Comparison of ENCODE assay signal across 8 cellular contexts in genomic region chrX:47143894-47144625, GRCh38. TPM values are rescaled to one million over a fixed set of nuclear protein-coding genes. Genes with fewer than 3 reads are reported as not detected.
DNase-seq lines count a peak whose midpoint lies in the region; ATAC-seq and TF ChIP-seq lines count a peak whose summit lies in the region.

No MANE protein-coding gene starts in this region.

- intact Hi-C loops in MCF 10A (cut with micrococcal nuclease) = no loop called here

- peaks cover 41% of the 10 kb centered on the region for H3K36me3 Mint-ChIP-seq in activated naive CD4-positive, alpha-beta T cell treated with anti-CD3 and anti-CD28 coated beads, Interleukin-2, amount 10 ng/mL, durations not matched to agents 7 days and 5 days
- peaks cover 25% of the 10 kb centered on the region for H3K36me3 Mint-ChIP-seq in MCF 10A (ENCODE audit: insufficient read depth, unreplicated experiment)

- peaks cover 3% of the 10 kb centered on the region for H3K9me3 Mint-ChIP-seq in activated naive CD4-positive, alpha-beta T cell treated with anti-CD3 and anti-CD28 coated beads, Interleukin-2, amount 10 ng/mL, durations not matched to agents 7 days and 5 days
- no peaks in the 10 kb centered on the region for H3K9me3 Mint-ChIP-seq in MCF 10A (ENCODE audit: unreplicated experiment)

- peaks cover 10% of the 10 kb centered on the region for H3K27me3 ChIP-seq in skeletal muscle satellite cell (ENCODE audit: control insufficient read depth, insufficient read depth, low read length)

- peak overlapping the region; percentile 79 for H3K4me3 ChIP-seq in skeletal muscle satellite cell (ENCODE audit: low read length)

- POLR2A ChIA-PET in MCF 10A (lab: Yijun Ruan, JAX) = interaction anchor here (0.8 to 1.7 kb wide), 15 partner anchors 9 to 506 kb away, joined by 3 to 42 read pairs (median 5); partner anchors contain the start of genes CDK16, ELK1 and USP11

- peak overlapping the region; percentile 84 for H3K9ac ChIP-seq in skeletal muscle satellite cell (ENCODE audit: low read depth, low read length)

- DNase-seq in activated naive CD4-positive, alpha-beta T cell treated with anti-CD3 and anti-CD28 coated beads, Interleukin-2, amount 10 ng/mL, durations not matched to agents 7 days and 5 days = peak; percentile 51
- no peak for DNase-seq in activated naive CD4-positive, alpha-beta T cell treated with anti-CD3 and anti-CD28 coated beads, Interleukin-2, amount 50 U/mL, for 16 hours
- DNase-seq in NOMO-1 treated with DMSO at 0.1 percent for 48 hours (lab: John Stamatoyannopoulos, UW; ENCODE audit: unreplicated experiment) = peak; percentile 32
- no peak for DNase-seq in MCF 10A (ENCODE audit: unreplicated experiment)
- peak; percentile 42 for DNase-seq in iPS-NIHi7 (ENCODE audit: extremely low spot score)
- DNase-seq in NCI-H510A treated with DMSO at 0.1 percent for 48 hours (lab: John Stamatoyannopoulos, UW) = no peak

- CTCF ChIA-PET in activated naive CD4-positive, alpha-beta T cell treated with anti-CD3 and anti-CD28 coated beads, Interleukin-2, amount 10 ng/mL, durations not matched to agents 7 days and 5 days (lab: Charles Lee) = interaction anchor here (1.2 kb wide), 3 partner anchors 13 to 22 kb away, joined by 3 read pairs; no protein-coding TSS in a partner anchor
- CTCF ChIA-PET in MCF 10A (lab: Yijun Ruan, JAX) = interaction anchor here (0.6 to 1.3 kb wide), 2 partner anchors 9 to 15 kb away, joined by 3 to 9 read pairs; no protein-coding TSS in a partner anchor

- H3K27ac Mint-ChIP-seq in activated naive CD4-positive, alpha-beta T cell treated with anti-CD3 and anti-CD28 coated beads, Interleukin-2, amount 10 ng/mL, durations not matched to agents 7 days and 5 days = peak overlapping the region; percentile 99
- peak overlapping the region; percentile 98 for H3K27ac Mint-ChIP-seq in MCF 10A (ENCODE audit: low read depth, unreplicated experiment)

- peaks cover 4% of the 10 kb centered on the region for H3K27me3 Mint-ChIP-seq in activated naive CD4-positive, alpha-beta T cell treated with anti-CD3 and anti-CD28 coated beads, Interleukin-2, amount 10 ng/mL, durations not matched to agents 7 days and 5 days
- peaks cover 66% of the 10 kb centered on the region for H3K27me3 Mint-ChIP-seq in MCF 10A (ENCODE audit: insufficient read depth, unreplicated experiment)

- H3K4me1 ChIP-seq in skeletal muscle satellite cell (ENCODE audit: control insufficient read depth, insufficient read depth, low read length) = no peaks in the 10 kb centered on the region

- H3K4me1 Mint-ChIP-seq in activated naive CD4-positive, alpha-beta T cell treated with anti-CD3 and anti-CD28 coated beads, Interleukin-2, amount 10 ng/mL, durations not matched to agents 7 days and 5 days = peaks cover 38% of the 10 kb centered on the region
- H3K4me1 Mint-ChIP-seq in MCF 10A (ENCODE audit: insufficient read depth, unreplicated experiment) = peaks cover 10% of the 10 kb centered on the region

- TSS peak; percentile 73 for BruUV-seq in MCF 10A (replicated peaks; lab: Mats Ljungman, UMichigan)

- H3K36me3 ChIP-seq in skeletal muscle satellite cell (ENCODE audit: insufficient read depth, low read length) = peaks cover 8% of the 10 kb centered on the region

- no peaks in the 10 kb centered on the region for H3K9me3 ChIP-seq in skeletal muscle satellite cell (replicated peaks; ENCODE audit: low read length)

- no peak for TF ChIP-seq CTCF in MCF 10A (IDR thresholded peaks at IDR 0.05; ENCODE audit: unreplicated experiment)

- peak overlapping the region; percentile 95 for H3K4me3 Mint-ChIP-seq in activated naive CD4-positive, alpha-beta T cell treated with anti-CD3 and anti-CD28 coated beads, Interleukin-2, amount 10 ng/mL, durations not matched to agents 7 days and 5 days
- peak overlapping the region; percentile 98 for H3K4me3 Mint-ChIP-seq in MCF 10A (ENCODE audit: unreplicated experiment)

- peak overlapping the region; percentile 81 for H3K4me2 ChIP-seq in skeletal muscle satellite cell (ENCODE audit: low read length)

- ATAC-seq in HG02759 (IDR thresholded peaks at IDR 0.05; ENCODE audit: unreplicated experiment) = peak; percentile 5

RNA-seq across cellular contexts. Expression of gene NDUFB11, which starts 0.4 kb away (rescaled TPM):
- total RNA-seq in MCF 10A (2022) = 91.8 and 98.5 TPM in 2 replicates
- 55.5 and 58.3 TPM in 2 replicates for total RNA-seq in skeletal muscle satellite cell (2012; rRNA removed)

RNA-seq across cellular contexts. Expression of gene RBM10, which starts 1.0 kb away (rescaled TPM):
- 63.3 and 69.5 TPM in 2 replicates for total RNA-seq in MCF 10A (2022)
- 52.2 and 53.7 TPM in 2 replicates for total RNA-seq in skeletal muscle satellite cell (2012; rRNA removed)

RNA-seq across cellular contexts. Expression of gene UBA1, which starts 49.6 kb away (rescaled TPM):
- 248 and 293 TPM in 2 replicates for total RNA-seq in MCF 10A (2022)
- total RNA-seq in skeletal muscle satellite cell (2012; rRNA removed) = 176 and 202 TPM in 2 replicates

Comparison
In these comparisons a context has a peak if more than half of its experiments do, and no peak if none do; other contexts are left out.
1. DNase-seq: peak in activated naive CD4-positive, alpha-beta T cell treated with anti-CD3 and anti-CD28 coated beads, Interleukin-2, amount 10 ng/mL, durations not matched to agents 7 days and 5 days (single experiment), NOMO-1 treated with DMSO at 0.1 percent for 48 hours (single experiment) and iPS-NIHi7 (single experiment); none in activated naive CD4-positive, alpha-beta T cell treated with anti-CD3 and anti-CD28 coated beads, Interleukin-2, amount 50 U/mL, for 16 hours (single experiment), MCF 10A (single experiment) and NCI-H510A treated with DMSO at 0.1 percent for 48 hours (single experiment).